Comparison of ENCODE assay signal across 11 cellular contexts in the genomic region with DNA sequence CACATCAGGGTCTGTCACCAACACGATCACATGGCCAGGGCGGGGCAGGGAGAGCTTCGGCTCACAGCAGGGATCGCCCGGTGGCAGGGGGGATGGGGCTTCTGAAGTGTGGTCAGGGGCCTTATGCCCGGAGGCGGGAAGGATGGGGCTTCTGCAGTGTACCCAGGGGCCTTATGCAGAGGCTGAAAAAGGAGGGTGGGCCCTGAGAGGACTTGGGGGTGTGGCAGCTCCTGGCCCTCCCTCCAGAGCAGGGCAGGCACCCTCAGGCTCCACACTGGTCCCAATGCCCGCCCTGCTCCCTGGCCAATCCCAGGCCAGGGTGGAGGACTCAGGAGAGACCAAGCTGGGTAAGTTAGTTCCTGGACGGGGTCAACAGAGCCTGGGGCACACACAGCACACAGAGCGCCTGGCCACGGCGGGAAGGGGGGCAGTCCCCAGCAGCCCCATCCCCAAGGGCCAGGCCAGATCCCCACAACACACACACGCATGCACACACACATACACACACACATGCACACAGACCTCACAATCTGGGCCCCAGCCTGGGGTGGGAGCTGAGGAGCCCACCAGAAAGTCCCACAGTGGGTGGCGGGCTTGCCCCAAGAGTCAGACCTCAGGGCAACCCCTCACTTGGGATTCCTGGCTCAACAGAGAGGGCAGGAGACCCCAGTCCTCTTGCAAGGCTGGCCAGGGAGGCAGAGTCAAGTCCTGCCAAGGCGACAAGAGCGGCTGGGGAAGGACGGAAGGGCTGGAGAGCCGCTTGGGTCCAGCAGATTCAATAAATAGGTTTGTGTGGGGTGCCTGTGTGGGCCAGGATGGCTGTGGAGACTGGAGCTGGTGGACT. TPM values are rescaled to one million over a fixed set of nuclear protein-coding genes. Genes with fewer than 3 reads are reported as not detected.
DNase-seq lines count a peak whose midpoint lies in the region; ATAC-seq, FAIRE-seq and TF ChIP-seq lines count a peak whose summit lies in the region.
"Had no signal": no experiment of that assay in that cellular context is flagged by ENCODE, and none has a peak within 500 bp of the region (broad histone marks: within the 10 kb centered on the region; RNA-seq: fewer than 3 reads in every experiment).

No MANE protein-coding gene starts in this region.

- no peak overlapping the region for H3K4me2 ChIP-seq in PC-3 (ENCODE audit: low read length)
- H3K4me2 ChIP-seq in endothelial cell of umbilical vein (ENCODE audit: insufficient read depth, low read length) = no peak overlapping the region

- H3K9me1 ChIP-seq in endothelial cell of umbilical vein (replicated peaks; ENCODE audit: control insufficient read depth, extremely low read depth, insufficient read depth, low read length) = no peaks in the 10 kb centered on the region

- TSS peak; percentile 31 for BruUV-seq in PC-3 (replicated peaks; lab: Mats Ljungman, UMichigan)
- BruUV-seq in endothelial cell of umbilical vein (replicated peaks; lab: Mats Ljungman, UMichigan) = TSS peak; percentile 25

- H3K79me2 ChIP-seq in PC-3 (ENCODE audit: low read length) = peaks cover 9% of the 10 kb centered on the region
- peaks cover 5% of the 10 kb centered on the region for H3K79me2 ChIP-seq in endothelial cell of umbilical vein (ENCODE audit: control insufficient read depth, insufficient read depth, low read length)

- CTCF ChIA-PET in PC-3 (lab: Charles Lee) (interaction anchor here (0.6 kb wide), 1 partner anchor 1042 kb away, joined by 14 read pairs; no protein-coding TSS in a partner anchor), endothelial cell of umbilical vein (lab: Charles Lee) (no interaction called here)

- FAIRE-seq in G401.6 (lab: Jason Lieb, UNC) = peak; percentile 96
- FAIRE-seq in endothelial cell of umbilical vein (lab: Jason Lieb, UNC) = no peak

- TF ChIP-seq CTCF in PC-3 (conservative IDR thresholded peaks at IDR 0.05; ENCODE audit: low read depth, low read length) (no peak), endothelial cell of umbilical vein (IDR thresholded peaks at IDR 0.05; ENCODE audit: extremely low read depth in 1 of 2, insufficient read depth in 1 of 2, low read depth in 1 of 2, low read length in 2 of 2) (no peak)

- H3K4me3 ChIP-seq in PC-3 (ENCODE audit: low read length) (no peak overlapping the region), endothelial cell of umbilical vein (replicated peaks in 1 of 3; ENCODE audit: insufficient read depth in 1 of 3, low read depth in 1 of 3, low read length in 3 of 3) (no peak overlapping the region)
- H3K4me3 ChIP-seq: upper lobe of right lung had no signal

- H4K20me1 ChIP-seq in PC-3 (ENCODE audit: low read length) (no peaks in the 10 kb centered on the region), endothelial cell of umbilical vein (replicated peaks; ENCODE audit: control insufficient read depth, extremely low read depth, insufficient read depth, low read length) (no peaks in the 10 kb centered on the region)

- POLR2A ChIA-PET in PC-3 (lab: Charles Lee; ENCODE audit: unreplicated experiment) = interaction anchor here (0.5 to 0.6 kb wide), 2 partner anchors 28 to 490 kb away, joined by 4 to 11 read pairs; no protein-coding TSS in a partner anchor
- POLR2A ChIA-PET in endothelial cell of umbilical vein (lab: Charles Lee) = no interaction called here

- intact Hi-C loops in PC-3 (cut with micrococcal nuclease) = no loop called here
- intact Hi-C loops in endothelial cell of umbilical vein (cut with micrococcal nuclease) = no loop called here

- no peaks in the 10 kb centered on the region for H3K9me3 ChIP-seq in PC-3 (ENCODE audit: low read length)
- no peaks in the 10 kb centered on the region for H3K9me3 ChIP-seq in endothelial cell of umbilical vein (replicated peaks; ENCODE audit: control insufficient read depth, insufficient read depth, low read length)
- H3K9me3 ChIP-seq: upper lobe of right lung had no signal

- no peaks in the 10 kb centered on the region for H3F3A ChIP-seq in PC-3 (ENCODE audit: low read length, unreplicated experiment)

- no peak for TF ChIP-seq POLR2A in endothelial cell of umbilical vein (IDR thresholded peaks at IDR 0.05; ENCODE audit: low read depth, low read length)

- H3K27ac ChIP-seq in PC-3 (ENCODE audit: low read length) (no peak overlapping the region), endothelial cell of umbilical vein (ENCODE audit: insufficient read depth, low read depth, low read length) (no peak overlapping the region)
- H3K27ac ChIP-seq: C4-2B, upper lobe of right lung had no signal

- H3K9ac ChIP-seq in PC-3 (ENCODE audit: low read length) (no peak overlapping the region), endothelial cell of umbilical vein (replicated peaks; ENCODE audit: extremely low read depth, insufficient read depth, low read length) (no peak overlapping the region)

- H3K9me2 ChIP-seq in PC-3 (replicated peaks; ENCODE audit: low read length) = no peaks in the 10 kb centered on the region

- H2AFZ ChIP-seq in PC-3 (ENCODE audit: low read length) (no peak overlapping the region), endothelial cell of umbilical vein (ENCODE audit: low read depth, low read length) (no peak overlapping the region)

- DNase-seq in 8988T (peak; percentile 94), PC-3 (no peak), endothelial cell of umbilical vein (ENCODE audit: low read depth, low spot score) (no peak), HuH-7 (ENCODE audit: low spot score) (no peak), DMS79 treated with DMSO at 0.1 percent for 48 hours (lab: John Stamatoyannopoulos, UW) (no peak), GF-D8 (lab: John Stamatoyannopoulos, UW) (no peak)
- DNase-seq: activated CD8-positive, alpha-beta memory T cell treated with anti-CD3 and anti-CD28 coated beads, Interleukin-2, amount 10 ng/mL, durations not matched to agents 7 days and 5 days; upper lobe of right lung had no signal

- H3K27me3 ChIP-seq in PC-3 (ENCODE audit: low read length) (no peaks in the 10 kb centered on the region), endothelial cell of umbilical vein (ENCODE audit: control insufficient read depth in 2 of 2, insufficient read depth in 2 of 2, low read length in 2 of 2) (no peaks in the 10 kb centered on the region)
- H3K27me3 ChIP-seq: upper lobe of right lung had no signal

- dilution Hi-C loops in endothelial cell of umbilical vein (cut with MboI; ENCODE audit: extremely low pct_ligation_motif_present, low sequenced_read_pairs) = no loop called here

- H3K4me1 ChIP-seq in PC-3 (ENCODE audit: insufficient read depth, low read length) (0 out of 2 replicates have a peak, but pooled peaks cover 10% of the 10 kb centered on the region), endothelial cell of umbilical vein (ENCODE audit: control insufficient read depth, extremely low read depth, insufficient read depth, low read length) (peaks cover 4% of the 10 kb centered on the region)

- peak; percentile 31 for ATAC-seq in PC-3
- no peak for ATAC-seq in HG03565 (IDR thresholded peaks at IDR 0.05; ENCODE audit: unreplicated experiment)

- no peaks in the 10 kb centered on the region; the same call in 1 of the 2 replicates for H3K36me3 ChIP-seq in PC-3 (ENCODE audit: low read depth, low read length)
- no peaks in the 10 kb centered on the region for H3K36me3 ChIP-seq in endothelial cell of umbilical vein (ENCODE audit: control insufficient read depth in 2 of 2, extremely low read depth in 1 of 2, insufficient read depth in 2 of 2, low read length in 2 of 2)

RNA-seq across cellular contexts. Expression of gene CEND1, which starts 1.1 kb away (rescaled TPM):
- not detected in 2 replicates for total RNA-seq in PC-3 (2014; rRNA removed)
- total RNA-seq in endothelial cell of umbilical vein = 0.40 and 0.83 TPM in 2 replicates
- polyA plus RNA-seq in endothelial cell of umbilical vein = 0.15 and 0.27 TPM in 2 replicates
- polyA plus RNA-seq in endothelial cell of umbilical vein (2011; cell fraction: cytosol; rRNA removed) = 0.21 and 0.24 TPM in 2 replicates
- 0.12 and 0.15 TPM in 2 replicates for polyA plus RNA-seq in endothelial cell of umbilical vein (2011; cell fraction: nucleus; rRNA removed)
- 0.89 and 2.1 TPM in 2 replicates for polyA plus RNA-seq in endothelial cell of umbilical vein (2012)
- polyA minus RNA-seq in endothelial cell of umbilical vein = not detected in 2 replicates
- polyA minus RNA-seq in endothelial cell of umbilical vein (2011; cell fraction: cytosol; rRNA and poly(A)+ RNA removed) = not detected
- polyA minus RNA-seq in endothelial cell of umbilical vein (2011; cell fraction: nucleus; rRNA and poly(A)+ RNA removed) = not detected in 2 replicates
- total RNA-seq: upper lobe of right lung had no signal

RNA-seq across cellular contexts. Expression of gene SLC25A22, which starts 7.1 kb away (rescaled TPM):
- 32.7 and 42.3 TPM in 2 replicates for total RNA-seq in PC-3 (2014; rRNA removed)
- 24.9 and 29.3 TPM in 2 replicates for total RNA-seq in endothelial cell of umbilical vein
- 24.5 and 27.4 TPM in 2 replicates for polyA plus RNA-seq in endothelial cell of umbilical vein
- polyA plus RNA-seq in endothelial cell of umbilical vein (2011; cell fraction: cytosol; rRNA removed) = 19.3 and 28.7 TPM in 2 replicates
- polyA plus RNA-seq in endothelial cell of umbilical vein (2011; cell fraction: nucleus; rRNA removed) = 50.4 and 51.6 TPM in 2 replicates
- polyA plus RNA-seq in endothelial cell of umbilical vein (2012) = 18.6 and 26.3 TPM in 2 replicates
- 15.4 and 17.1 TPM in 2 replicates for polyA minus RNA-seq in endothelial cell of umbilical vein
- 16.0 TPM for polyA minus RNA-seq in endothelial cell of umbilical vein (2011; cell fraction: cytosol; rRNA and poly(A)+ RNA removed)
- 11.9 and 13.3 TPM in 2 replicates for polyA minus RNA-seq in endothelial cell of umbilical vein (2011; cell fraction: nucleus; rRNA and poly(A)+ RNA removed)

RNA-seq across cellular contexts. Expression of gene GATD1, which starts 13.7 kb away (rescaled TPM):
- total RNA-seq in PC-3 (2014; rRNA removed) = 38.9 and 39.7 TPM in 2 replicates
- 78.5 and 83.1 TPM in 2 replicates for total RNA-seq in endothelial cell of umbilical vein
- 70.6 and 90.8 TPM in 2 replicates for polyA plus RNA-seq in endothelial cell of umbilical vein
- 23.5 and 35.8 TPM in 2 replicates for polyA plus RNA-seq in endothelial cell of umbilical vein (2011; cell fraction: cytosol; rRNA removed)
- polyA plus RNA-seq in endothelial cell of umbilical vein (2011; cell fraction: nucleus; rRNA removed) = 157 and 166 TPM in 2 replicates
- 27.8 and 37.9 TPM in 2 replicates for polyA plus RNA-seq in endothelial cell of umbilical vein (2012)
- polyA minus RNA-seq in endothelial cell of umbilical vein = 25.3 and 36.3 TPM in 2 replicates
- polyA minus RNA-seq in endothelial cell of umbilical vein (2011; cell fraction: cytosol; rRNA and poly(A)+ RNA removed) = 27.4 TPM
- polyA minus RNA-seq in endothelial cell of umbilical vein (2011; cell fraction: nucleus; rRNA and poly(A)+ RNA removed) = 34.0 and 37.3 TPM in 2 replicates

RNA-seq across cellular contexts. Expression of gene PIDD1, which starts 14.1 kb away (rescaled TPM):
- total RNA-seq in PC-3 (2014; rRNA removed) (11.7 and 14.9 TPM in 2 replicates), endothelial cell of umbilical vein (30.6 and 30.7 TPM in 2 replicates)
- polyA plus RNA-seq in endothelial cell of umbilical vein = 28.2 and 41.0 TPM in 2 replicates
- polyA plus RNA-seq in endothelial cell of umbilical vein (2011; cell fraction: cytosol; rRNA removed) = 8.8 and 15.4 TPM in 2 replicates
- polyA plus RNA-seq in endothelial cell of umbilical vein (2011; cell fraction: nucleus; rRNA removed) = 131 and 144 TPM in 2 replicates
- polyA plus RNA-seq in endothelial cell of umbilical vein (2012) = 11.5 and 15.5 TPM in 2 replicates
- 8.9 and 15.2 TPM in 2 replicates for polyA minus RNA-seq in endothelial cell of umbilical vein
- polyA minus RNA-seq in endothelial cell of umbilical vein (2011; cell fraction: cytosol; rRNA and poly(A)+ RNA removed) = 5.0 TPM
- polyA minus RNA-seq in endothelial cell of umbilical vein (2011; cell fraction: nucleus; rRNA and poly(A)+ RNA removed) = 21.0 and 35.2 TPM in 2 replicates

RNA-seq across cellular contexts. Expression of gene RPLP2, which starts 18.8 kb away (rescaled TPM):
- total RNA-seq in PC-3 (2014; rRNA removed) (897 and 964 TPM in 2 replicates), endothelial cell of umbilical vein (1,644 and 1,739 TPM in 2 replicates)
- 1,579 and 3,225 TPM in 2 replicates for polyA plus RNA-seq in endothelial cell of umbilical vein
- polyA plus RNA-seq in endothelial cell of umbilical vein (2011; cell fraction: cytosol; rRNA removed) = 1,542 and 2,023 TPM in 2 replicates
- polyA plus RNA-seq in endothelial cell of umbilical vein (2011; cell fraction: nucleus; rRNA removed) = 411 and 642 TPM in 2 replicates
- 1,362 and 2,241 TPM in 2 replicates for polyA plus RNA-seq in endothelial cell of umbilical vein (2012)
- polyA minus RNA-seq in endothelial cell of umbilical vein = 613 and 704 TPM in 2 replicates
- polyA minus RNA-seq in endothelial cell of umbilical vein (2011; cell fraction: cytosol; rRNA and poly(A)+ RNA removed) = 919 TPM
- polyA minus RNA-seq in endothelial cell of umbilical vein (2011; cell fraction: nucleus; rRNA and poly(A)+ RNA removed) = 89.9 and 123 TPM in 2 replicates
